Comparison of ENCODE assay signal across 2 cellular contexts in genomic region chr3:97975466-97975865, GRCh38.
TF ChIP-seq lines count a peak whose summit lies in the region.

No MANE protein-coding gene starts in this region.

TF ChIP-seq in IMR-90, 13 proteins besides CTCF, POLR2A, EP300 and RAD21:
- TF ChIP-seq ELK1 (IDR thresholded peaks at IDR 0.05; ENCODE audit: borderline replicate concordance, low read depth, low read length) (no peak), CEBPB (IDR thresholded peaks at IDR 0.05; ENCODE audit: low read depth, low read length) (no peak)
TF ChIP-seq in IMR-90: peak in this region for 0.

TF ChIP-seq in WTC11, 78 proteins besides CTCF, POLR2A, EP300 and RAD21:
- TF ChIP-seq TCF7 (CRISPR knock-in tag; IDR thresholded peaks at IDR 0.05; ENCODE audit: low read depth): no peak
